6 cellular contexts compared by ENCODE assay signal in the genomic region with DNA sequence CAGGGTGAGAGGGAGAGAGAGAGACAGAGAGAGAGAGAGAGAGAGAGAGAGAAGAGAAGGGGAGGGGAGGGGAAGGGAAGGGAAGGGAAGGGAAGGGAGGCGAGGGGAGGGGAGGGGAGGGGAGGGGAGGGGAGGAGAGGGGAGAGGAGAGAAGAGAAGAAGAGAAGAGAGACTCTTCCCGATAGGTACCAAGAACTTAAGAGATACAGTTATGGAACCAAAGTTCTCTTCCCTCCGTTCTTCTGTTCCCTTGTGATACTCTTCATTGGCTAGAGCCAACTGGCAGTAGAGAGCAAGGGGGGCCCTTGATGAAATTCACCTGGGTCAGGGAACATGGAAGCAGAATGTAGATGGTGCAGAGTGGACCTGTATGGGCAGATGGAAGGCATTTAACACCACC.
"Had no signal": no experiment of that assay in that cellular context is flagged by ENCODE, and none has a peak within 500 bp of the region (broad histone marks: within the 10 kb centered on the region; RNA-seq: fewer than 3 reads in every experiment).

No MANE protein-coding gene starts in this region.

- H3K27ac Mint-ChIP-seq: IgD-negative memory B cell had no signal

- DNase-seq: IMR-90, KBM-7, KG1 had no signal

- H3K4me3 Mint-ChIP-seq: IgD-negative memory B cell had no signal

- H3K4me1 Mint-ChIP-seq: IgD-negative memory B cell had no signal

- FAIRE-seq: HTR-8/SVneo had no signal

- H3K27ac ChIP-seq: HL-60 had no signal

- H3K27me3 Mint-ChIP-seq: IgD-negative memory B cell had no signal

- H3K36me3 Mint-ChIP-seq: IgD-negative memory B cell had no signal
